7 cellular contexts compared by ENCODE assay signal in genomic region chr16:3158014-3158497, GRCh38.
DNase-seq lines count a peak whose midpoint lies in the region; ATAC-seq and FAIRE-seq lines count a peak whose summit lies in the region.

No MANE protein-coding gene starts in this region.

- DNase-seq in NCI-H226: peak; percentile 41
- DNase-seq in COLO829 (ENCODE audit: low spot score): no peak
- DNase-seq in RCC 7860 (ENCODE audit: low spot score): no peak
- DNase-seq in cortex of kidney (lab: John Stamatoyannopoulos, UW): no peak

- peaks cover 15 to 17% of the 10 kb centered on the region in 2 donors for H3K4me1 ChIP-seq in mucosa of rectum (ENCODE audit: control insufficient read depth in 2 of 2, insufficient read depth in 2 of 2, low read length in 2 of 2)

- H3K27me3 ChIP-seq in mucosa of rectum (ENCODE audit: control insufficient read depth in 2 of 2, insufficient read depth in 2 of 2, low read length in 2 of 2): no peaks in the 10 kb centered on the region

- H3K4me1 Mint-ChIP-seq in dendritic cell treated with granulocyte-macrophage colony-stimulating factor and Interleukin-4, amounts not matched to agents 40 ng/mL and 50 ng/mL, for 4 days (ENCODE audit: low read depth): peaks cover 35% of the 10 kb centered on the region

- no peaks in the 10 kb centered on the region for H3K9me3 ChIP-seq in mucosa of rectum (ENCODE audit: control insufficient read depth in 2 of 2, low read length in 2 of 2)

- peaks cover 6% of the 10 kb centered on the region for H3K36me3 Mint-ChIP-seq in dendritic cell treated with granulocyte-macrophage colony-stimulating factor and Interleukin-4, amounts not matched to agents 40 ng/mL and 50 ng/mL, for 4 days (ENCODE audit: low read depth)

- intact Hi-C loops in dendritic cell treated with granulocyte-macrophage colony-stimulating factor and Interleukin-4, amounts not matched to agents 40 ng/mL and 50 ng/mL, for 4 days (cut with micrococcal nuclease): loop anchor here (1.0 kb wide), 1 partner anchor 8 kb away; no protein-coding TSS in a partner anchor

- H3K9me3 Mint-ChIP-seq in dendritic cell treated with granulocyte-macrophage colony-stimulating factor and Interleukin-4, amounts not matched to agents 40 ng/mL and 50 ng/mL, for 4 days: no peaks in the 10 kb centered on the region

- peak overlapping the region; percentile 80 to 85 for H3K27ac ChIP-seq in mucosa of rectum (ENCODE audit: low read depth in 2 of 2, low read length in 2 of 2)

- H3K4me3 ChIP-seq in mucosa of rectum (ENCODE audit: low read length in 2 of 2): peak overlapping the region; percentile 59 to 73

- peak overlapping the region; percentile 73 for H3K27ac Mint-ChIP-seq in dendritic cell treated with granulocyte-macrophage colony-stimulating factor and Interleukin-4, amounts not matched to agents 40 ng/mL and 50 ng/mL, for 4 days

- H3K4me3 Mint-ChIP-seq in dendritic cell treated with granulocyte-macrophage colony-stimulating factor and Interleukin-4, amounts not matched to agents 40 ng/mL and 50 ng/mL, for 4 days: peak overlapping the region; percentile 86

- peaks cover 82% of the 10 kb centered on the region for H3K27me3 Mint-ChIP-seq in dendritic cell treated with granulocyte-macrophage colony-stimulating factor and Interleukin-4, amounts not matched to agents 40 ng/mL and 50 ng/mL, for 4 days

- peak; percentile 4 for ATAC-seq in GM21526 (IDR thresholded peaks at IDR 0.05; ENCODE audit: low FRiP score, unreplicated experiment)

- H3K36me3 ChIP-seq in mucosa of rectum (ENCODE audit: control insufficient read depth in 2 of 2, insufficient read depth in 2 of 2, low read length in 2 of 2): no peaks in the 10 kb centered on the region

- peak overlapping the region; percentile 85 to 92 for H3K9ac ChIP-seq in mucosa of rectum (ENCODE audit: low read depth in 1 of 2, low read length in 2 of 2)

- no peak for FAIRE-seq in RCC 7860 (lab: Jason Lieb, UNC)
